Comparison of ENCODE assay signal across 14 cellular contexts in genomic region chr10:131570716-131571307, GRCh38.
DNase-seq lines count a peak whose midpoint lies in the region; ATAC-seq and TF ChIP-seq lines count a peak whose summit lies in the region.
"Had no signal": no experiment of that assay in that cellular context is flagged by ENCODE, and none has a peak within 500 bp of the region (broad histone marks: within the 10 kb centered on the region; RNA-seq: fewer than 3 reads in every experiment).

No MANE protein-coding gene starts in this region.

- no peak overlapping the region for H3K9ac ChIP-seq in colonic mucosa (ENCODE audit: low read depth in 2 of 2, low read length in 2 of 2)

- no peaks in the 10 kb centered on the region for H3K27me3 ChIP-seq in colonic mucosa

- DNase-seq in colonic mucosa (peak; percentile 3), coronary artery (ENCODE audit: low spot score) (peak; percentile 29), left lobe of liver (ENCODE audit: low spot score) (peak; percentile 23), sciatic nerve (ENCODE audit: low spot score) (peak; percentile 21), AG20443 (ENCODE audit: low spot score) (no peak), OCI-M1 (lab: John Stamatoyannopoulos, UW) (no peak)
- DNase-seq in activated CD4-positive, alpha-beta T cell treated with anti-CD3 and anti-CD28 coated beads, Interleukin-2, amount 50 U/mL, for 48 hours, result no peak
- DNase-seq: Caco-2; CD8-positive, alpha-beta memory T cell; DMS53; GF-D8; H9 had no signal

- H3K27ac ChIP-seq in colonic mucosa (no peak overlapping the region), coronary artery (no peak overlapping the region)
- H3K27ac ChIP-seq: A549 had no signal

- H3K4me3 ChIP-seq in colonic mucosa, result no peak overlapping the region
- no peak overlapping the region for H3K4me3 ChIP-seq in coronary artery
- H3K4me3 ChIP-seq: A549, GM23338 had no signal

- TF ChIP-seq CTCF in colonic mucosa (IDR thresholded peaks at IDR 0.05) (no peak), coronary artery (IDR thresholded peaks at IDR 0.05) (no peak)

- H3K4me1 ChIP-seq in colonic mucosa, result no peaks in the 10 kb centered on the region
- H3K4me1 ChIP-seq: A549, Caco-2 had no signal

- H3K36me3 ChIP-seq in colonic mucosa, result no peaks in the 10 kb centered on the region

- intact Hi-C loops in colonic mucosa (cut with DNase I) (no loop called here), sciatic nerve (cut with DNase I) (no loop called here)

- no peaks in the 10 kb centered on the region for H3K9me3 ChIP-seq in colonic mucosa
- H3K9me3 ChIP-seq: Caco-2 had no signal

- ATAC-seq in left lobe of liver, result no peak
- no peak for ATAC-seq in sciatic nerve
- ATAC-seq: A549 had no signal

Comparison
In these comparisons a context has a peak if more than half of its experiments do, and no peak if none do; other contexts are left out.
1. DNase-seq: peak in colonic mucosa (single experiment), coronary artery (single experiment), left lobe of liver (single experiment) and sciatic nerve (single experiment); none in activated CD4-positive, alpha-beta T cell treated with anti-CD3 and anti-CD28 coated beads, Interleukin-2, amount 50 U/mL, for 48 hours (0 of 2), AG20443 (single experiment) and OCI-M1 (single experiment).